ENCODE assay signal across 1 cellular context in genomic region chr20:45583502-45583901, GRCh38.
TF ChIP-seq lines count a peak whose summit lies in the region.

No MANE protein-coding gene starts in this region.

TF ChIP-seq in GM23338, 12 proteins besides CTCF, POLR2A, EP300 and RAD21 (continued from another document):
- TF ChIP-seq ZNF462 (CRISPR knock-in tag; IDR thresholded peaks at IDR 0.05) (peak; percentile 66), CREB1 (CRISPR knock-in tag; IDR thresholded peaks at IDR 0.05; ENCODE audit: low read depth) (no peak)
- TF ChIP-seq, protein P1, sequence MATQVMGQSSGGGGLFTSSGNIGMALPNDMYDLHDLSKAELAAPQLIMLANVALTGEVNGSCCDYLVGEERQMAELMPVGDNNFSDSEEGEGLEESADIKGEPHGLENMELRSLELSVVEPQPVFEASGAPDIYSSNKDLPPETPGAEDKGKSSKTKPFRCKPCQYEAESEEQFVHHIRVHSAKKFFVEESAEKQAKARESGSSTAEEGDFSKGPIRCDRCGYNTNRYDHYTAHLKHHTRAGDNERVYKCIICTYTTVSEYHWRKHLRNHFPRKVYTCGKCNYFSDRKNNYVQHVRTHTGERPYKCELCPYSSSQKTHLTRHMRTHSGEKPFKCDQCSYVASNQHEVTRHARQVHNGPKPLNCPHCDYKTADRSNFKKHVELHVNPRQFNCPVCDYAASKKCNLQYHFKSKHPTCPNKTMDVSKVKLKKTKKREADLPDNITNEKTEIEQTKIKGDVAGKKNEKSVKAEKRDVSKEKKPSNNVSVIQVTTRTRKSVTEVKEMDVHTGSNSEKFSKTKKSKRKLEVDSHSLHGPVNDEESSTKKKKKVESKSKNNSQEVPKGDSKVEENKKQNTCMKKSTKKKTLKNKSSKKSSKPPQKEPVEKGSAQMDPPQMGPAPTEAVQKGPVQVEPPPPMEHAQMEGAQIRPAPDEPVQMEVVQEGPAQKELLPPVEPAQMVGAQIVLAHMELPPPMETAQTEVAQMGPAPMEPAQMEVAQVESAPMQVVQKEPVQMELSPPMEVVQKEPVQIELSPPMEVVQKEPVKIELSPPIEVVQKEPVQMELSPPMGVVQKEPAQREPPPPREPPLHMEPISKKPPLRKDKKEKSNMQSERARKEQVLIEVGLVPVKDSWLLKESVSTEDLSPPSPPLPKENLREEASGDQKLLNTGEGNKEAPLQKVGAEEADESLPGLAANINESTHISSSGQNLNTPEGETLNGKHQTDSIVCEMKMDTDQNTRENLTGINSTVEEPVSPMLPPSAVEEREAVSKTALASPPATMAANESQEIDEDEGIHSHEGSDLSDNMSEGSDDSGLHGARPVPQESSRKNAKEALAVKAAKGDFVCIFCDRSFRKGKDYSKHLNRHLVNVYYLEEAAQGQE (IDR thresholded peaks at IDR 0.05; ENCODE audit: unreplicated experiment): no peak
